In the genomic region with DNA sequence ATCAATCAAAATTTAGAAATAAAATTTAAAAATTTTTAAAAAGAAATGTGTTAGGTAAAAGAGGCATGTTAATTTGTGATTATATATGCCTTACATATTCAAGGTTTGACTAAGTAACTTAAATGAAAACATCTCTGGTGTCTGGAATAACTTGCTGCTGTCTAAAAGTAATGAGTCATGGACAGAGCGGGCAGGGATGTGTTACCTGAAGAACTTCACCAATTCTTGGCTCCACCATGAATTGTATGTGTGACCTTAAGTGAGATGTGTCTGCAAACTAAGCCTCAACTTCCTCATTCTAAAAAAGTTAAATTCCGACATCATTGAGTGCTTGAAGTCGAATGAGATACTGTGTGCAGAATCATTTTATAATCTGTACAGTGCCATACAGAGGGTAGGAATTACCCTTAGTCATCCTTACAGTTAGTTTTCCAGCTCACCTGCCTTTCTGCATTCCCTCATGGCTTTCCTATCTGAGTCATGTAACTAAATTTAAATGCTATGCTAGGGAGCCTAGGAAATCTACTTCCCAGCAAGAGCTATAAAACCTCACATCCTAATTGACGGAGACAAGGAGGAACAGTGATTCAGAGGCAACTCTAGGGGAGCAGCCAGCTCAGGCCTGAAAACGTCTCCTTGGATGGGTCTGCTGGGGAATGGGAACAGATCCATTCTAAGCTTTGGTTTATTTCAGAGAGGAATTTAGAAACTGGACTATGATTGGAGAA, we compare ENCODE assay signal across 8 cellular contexts.
A peak's percentile ranks its signal among the peaks of the same experiment; 100 is the strongest.
DNase-seq lines count a peak whose midpoint lies in the region; ATAC-seq and TF ChIP-seq lines count a peak whose summit lies in the region.
"Had no signal": no experiment of that assay in that cellular context is flagged by ENCODE, and none has a peak within 500 bp of the region (broad histone marks: within the 10 kb centered on the region; RNA-seq: fewer than 3 reads in every experiment).

No MANE protein-coding gene starts in this region.

- H3K9ac ChIP-seq in adipocyte (ENCODE audit: low read length) = peak overlapping the region; percentile 74

- DNase-seq in HS-5 (ENCODE audit: low read depth) = peak; percentile 90
- DNase-seq in adipocyte (ENCODE audit: low read depth) = peak; percentile 89
- DNase-seq in left ventricle myocardium inferior = no peak
- DNase-seq in superior temporal gyrus (ENCODE audit: extremely low spot score) = peak; percentile 18
- DNase-seq in BE2C = no peak
- no peak for DNase-seq in activated CD8-positive, alpha-beta memory T cell treated with anti-CD3 and anti-CD28 coated beads, Interleukin-2, amount 50 U/mL, for 4 hours
- DNase-seq: effector memory CD4-positive, alpha-beta T cell had no signal

- no peaks in the 10 kb centered on the region for H3K36me3 ChIP-seq in adipocyte (ENCODE audit: control insufficient read depth, insufficient read depth, low read length, severe bottlenecking)
- no peaks in the 10 kb centered on the region for H3K36me3 ChIP-seq in left ventricle myocardium inferior
- H3K36me3 ChIP-seq in BE2C = no peaks in the 10 kb centered on the region

- no peak for ATAC-seq in GM21619 (IDR thresholded peaks at IDR 0.05; ENCODE audit: unreplicated experiment)

- H3K4me1 ChIP-seq in adipocyte (ENCODE audit: control insufficient read depth, insufficient read depth, low read length) (peaks cover 34% of the 10 kb centered on the region), left ventricle myocardium inferior (peaks cover 46% of the 10 kb centered on the region), BE2C (no peaks in the 10 kb centered on the region)

- intact Hi-C loops in left ventricle myocardium inferior (cut with micrococcal nuclease) = no loop called here

- H3K4me3 ChIP-seq in adipocyte (ENCODE audit: low read length) = no peak overlapping the region
- H3K4me3 ChIP-seq in left ventricle myocardium inferior = no peak overlapping the region
- no peak overlapping the region for H3K4me3 ChIP-seq in BE2C (ENCODE audit: low read depth, low read length)

- H3K9me3 ChIP-seq in adipocyte (ENCODE audit: control insufficient read depth, low read length) (no peaks in the 10 kb centered on the region), left ventricle myocardium inferior (replicated peaks) (no peaks in the 10 kb centered on the region), BE2C (no peaks in the 10 kb centered on the region)

- peak overlapping the region; percentile 65 for H3K27ac ChIP-seq in left ventricle myocardium inferior (replicated peaks)

- H3K27me3 ChIP-seq in adipocyte (replicated peaks; ENCODE audit: control insufficient read depth, insufficient read depth, low read length) = no peaks in the 10 kb centered on the region
- no peaks in the 10 kb centered on the region for H3K27me3 ChIP-seq in left ventricle myocardium inferior (ENCODE audit: low read depth)
- no peaks in the 10 kb centered on the region for H3K27me3 ChIP-seq in BE2C

- TF ChIP-seq CTCF in left ventricle myocardium inferior (IDR thresholded peaks at IDR 0.05; ENCODE audit: borderline replicate concordance) = no peak
- no peak for TF ChIP-seq CTCF in BE2C (IDR thresholded peaks at IDR 0.05; ENCODE audit: low read depth, low read length)

Comparison
In these comparisons a context has a peak if more than half of its experiments do, and no peak if none do; other contexts are left out.
1. DNase-seq: peak in HS-5 (single experiment), adipocyte (single experiment) and superior temporal gyrus (single experiment); none in left ventricle myocardium inferior (single experiment), BE2C (single experiment) and activated CD8-positive, alpha-beta memory T cell treated with anti-CD3 and anti-CD28 coated beads, Interleukin-2, amount 50 U/mL, for 4 hours (single experiment).